Comparison of ENCODE assay signal across 1 cellular context in the genomic region with DNA sequence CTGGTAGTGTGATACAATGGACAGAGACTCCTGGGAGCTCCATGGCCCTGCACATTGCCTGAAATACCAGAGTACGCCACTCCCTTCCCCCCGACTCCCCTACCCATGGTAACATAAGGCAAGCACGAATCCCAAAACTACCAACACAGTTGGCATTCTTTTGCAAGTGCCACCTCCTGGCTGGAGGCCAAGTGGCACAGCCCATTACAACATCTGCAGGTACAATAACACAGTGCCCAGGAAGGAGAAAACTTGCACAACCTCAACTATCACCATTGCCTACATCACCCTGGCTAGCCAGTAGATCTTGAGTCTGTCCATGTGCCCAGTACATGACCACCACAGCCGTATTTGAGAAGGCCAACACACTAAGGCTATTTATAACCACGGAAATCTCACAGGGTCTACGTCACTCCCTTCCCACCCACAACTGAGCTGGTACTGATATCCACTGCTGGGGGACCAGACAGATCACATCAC.
TF ChIP-seq lines count a peak whose summit lies in the region.

No MANE protein-coding gene starts in this region.

TF ChIP-seq in HEK293, 187 proteins besides CTCF, POLR2A, EP300 and RAD21 (continued from another document):
- TF ChIP-seq, protein P1, sequence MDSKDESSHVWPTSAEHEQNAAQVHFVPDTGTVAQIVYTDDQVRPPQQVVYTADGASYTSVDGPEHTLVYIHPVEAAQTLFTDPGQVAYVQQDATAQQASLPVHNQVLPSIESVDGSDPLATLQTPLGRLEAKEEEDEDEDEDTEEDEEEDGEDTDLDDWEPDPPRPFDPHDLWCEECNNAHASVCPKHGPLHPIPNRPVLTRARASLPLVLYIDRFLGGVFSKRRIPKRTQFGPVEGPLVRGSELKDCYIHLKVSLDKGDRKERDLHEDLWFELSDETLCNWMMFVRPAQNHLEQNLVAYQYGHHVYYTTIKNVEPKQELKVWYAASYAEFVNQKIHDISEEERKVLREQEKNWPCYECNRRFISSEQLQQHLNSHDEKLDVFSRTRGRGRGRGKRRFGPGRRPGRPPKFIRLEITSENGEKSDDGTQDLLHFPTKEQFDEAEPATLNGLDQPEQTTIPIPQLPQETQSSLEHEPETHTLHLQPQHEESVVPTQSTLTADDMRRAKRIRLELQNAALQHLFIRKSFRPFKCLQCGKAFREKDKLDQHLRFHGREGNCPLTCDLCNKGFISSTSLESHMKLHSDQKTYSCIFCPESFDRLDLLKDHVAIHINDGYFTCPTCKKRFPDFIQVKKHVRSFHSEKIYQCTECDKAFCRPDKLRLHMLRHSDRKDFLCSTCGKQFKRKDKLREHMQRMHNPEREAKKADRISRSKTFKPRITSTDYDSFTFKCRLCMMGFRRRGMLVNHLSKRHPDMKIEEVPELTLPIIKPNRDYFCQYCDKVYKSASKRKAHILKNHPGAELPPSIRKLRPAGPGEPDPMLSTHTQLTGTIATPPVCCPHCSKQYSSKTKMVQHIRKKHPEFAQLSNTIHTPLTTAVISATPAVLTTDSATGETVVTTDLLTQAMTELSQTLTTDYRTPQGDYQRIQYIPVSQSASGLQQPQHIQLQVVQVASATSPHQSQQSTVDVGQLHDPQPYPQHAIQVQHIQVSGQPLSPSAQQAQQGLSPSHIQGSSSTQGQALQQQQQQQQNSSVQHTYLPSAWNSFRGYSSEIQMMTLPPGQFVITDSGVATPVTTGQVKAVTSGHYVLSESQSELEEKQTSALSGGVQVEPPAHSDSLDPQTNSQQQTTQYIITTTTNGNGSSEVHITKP (tag by site-specific recombination; IDR thresholded peaks at IDR 0.05) = peak; percentile 43
- TF ChIP-seq ZNF426 (tag by site-specific recombination; IDR thresholded peaks at IDR 0.05) = no peak
- no peak for TF ChIP-seq ZNF777 (tag by site-specific recombination; IDR thresholded peaks at IDR 0.05; ENCODE audit: borderline replicate concordance)
- no peak for TF ChIP-seq ZNF404 (tag by site-specific recombination; IDR thresholded peaks at IDR 0.05)
- no peak for TF ChIP-seq ZNF362 (tag by site-specific recombination; IDR thresholded peaks at IDR 0.05)
